In the genomic region with DNA sequence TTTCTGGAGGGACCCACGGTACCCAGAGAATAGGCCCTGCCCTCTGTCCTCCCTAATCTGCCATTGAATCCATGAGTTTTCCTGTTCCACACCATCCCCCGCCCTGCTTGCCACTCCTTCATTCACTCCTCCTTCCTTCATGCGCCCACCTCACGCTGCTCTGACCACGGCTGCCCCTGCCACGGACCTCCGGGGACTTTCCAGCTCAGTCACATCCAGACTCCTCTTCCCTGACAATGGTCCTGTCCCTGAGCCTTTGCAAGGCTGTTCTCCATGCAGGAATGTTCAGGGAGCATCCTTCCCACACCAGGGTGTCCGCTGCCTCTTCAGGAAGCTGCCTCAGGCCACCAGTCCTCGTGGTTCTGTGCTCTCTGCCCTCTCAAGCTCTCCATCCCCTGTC, we compare ENCODE assay signal across 22 cellular contexts. TPM values are rescaled to one million over a fixed set of nuclear protein-coding genes. Genes with fewer than 3 reads are reported as not detected.
DNase-seq lines count a peak whose midpoint lies in the region; TF ChIP-seq lines count a peak whose summit lies in the region.
"Had no signal": no experiment of that assay in that cellular context is flagged by ENCODE, and none has a peak within 500 bp of the region (broad histone marks: within the 10 kb centered on the region; RNA-seq: fewer than 3 reads in every experiment).

No MANE protein-coding gene starts in this region.

- no peak overlapping the region for H4K8ac ChIP-seq in H9 (replicated peaks; ENCODE audit: insufficient read length, low read depth, low read length)
- no peak overlapping the region for H4K8ac ChIP-seq in neuronal stem cell (ENCODE audit: low read depth, low read length)

- no peaks in the 10 kb centered on the region for H3K23me2 ChIP-seq in H9 (ENCODE audit: insufficient read length, low read depth, low read length, poor library complexity, severe bottlenecking)

- H3K23ac ChIP-seq in H9 (ENCODE audit: insufficient read length, low read depth, low read length) = no peak overlapping the region
- peak overlapping the region; percentile 58 for H3K23ac ChIP-seq in neuronal stem cell (ENCODE audit: low read depth, low read length, poor library complexity)

- H3K18ac ChIP-seq in H9 (ENCODE audit: insufficient read length, low read depth, low read length) = no peak overlapping the region
- peak overlapping the region; percentile 60 for H3K18ac ChIP-seq in neuronal stem cell (ENCODE audit: low read length)

- no peaks in the 10 kb centered on the region for H3K36me3 Mint-ChIP-seq in CD14-positive monocyte
- H3K36me3 Mint-ChIP-seq in H9 (ENCODE audit: insufficient read depth in 1 of 3, low read depth in 3 of 3) = no peaks in the 10 kb centered on the region
- H3K36me3 Mint-ChIP-seq in endothelial cell (ENCODE audit: low read depth, unreplicated experiment) = peaks cover 23% of the 10 kb centered on the region
- H3K36me3 Mint-ChIP-seq: CD8-positive, alpha-beta memory T cell had no signal

- H3K27me3 ChIP-seq in H9 (ENCODE audit: insufficient read depth, low read length) (no peaks in the 10 kb centered on the region), neuronal stem cell (ENCODE audit: control insufficient read depth in 3 of 3, insufficient read depth in 3 of 3, low read depth in 1 of 3, low read length in 3 of 3) (peaks cover 0 to 21% (median 0%) of the 10 kb centered on the region in 3 experiments)
- H3K27me3 ChIP-seq: BLaER1 had no signal

- no peak for TF ChIP-seq CTCF in CD14-positive monocyte (IDR thresholded peaks at IDR 0.05)
- TF ChIP-seq CTCF in H9 (conservative IDR thresholded peaks at IDR 0.05) = no peak
- no peak for TF ChIP-seq CTCF in endothelial cell (IDR thresholded peaks at IDR 0.05; ENCODE audit: unreplicated experiment)

- no peak overlapping the region for H2BK15ac ChIP-seq in H9 (ENCODE audit: low read depth, low read length)
- H2BK15ac ChIP-seq in neuronal stem cell (ENCODE audit: low read length) = peak overlapping the region; percentile 11

- peak overlapping the region; percentile 45; the same call in 1 of the 2 replicates for H3K14ac ChIP-seq in H9 (ENCODE audit: insufficient read depth, low read length)
- no peak overlapping the region for H3K14ac ChIP-seq in neuronal stem cell (ENCODE audit: low read length)

- no peak overlapping the region for H2AFZ ChIP-seq in H9 (ENCODE audit: low read length)
- H2AFZ ChIP-seq in neuronal stem cell (ENCODE audit: low read length) = no peak overlapping the region

- H4K5ac ChIP-seq in H9 (ENCODE audit: insufficient read length, low read depth, low read length) = no peak overlapping the region

- peaks cover 0 to 13% (median 9%) of the 10 kb centered on the region in 3 donors for H3K27me3 Mint-ChIP-seq in CD14-positive monocyte (ENCODE audit: low read depth in 3 of 3)
- peaks cover 23% of the 10 kb centered on the region for H3K27me3 Mint-ChIP-seq in H9 (ENCODE audit: low read depth)
- peaks cover 9% of the 10 kb centered on the region for H3K27me3 Mint-ChIP-seq in endothelial cell (ENCODE audit: unreplicated experiment)

- no peak overlapping the region for H2BK120ac ChIP-seq in H9 (ENCODE audit: low read depth, low read length, poor library complexity, severe bottlenecking)
- H2BK120ac ChIP-seq in neuronal stem cell (ENCODE audit: low read depth, low read length) = peak overlapping the region; percentile 81

- no peak overlapping the region for H2BK12ac ChIP-seq in H9 (ENCODE audit: insufficient read length, low read depth, low read length)
- H2BK12ac ChIP-seq in neuronal stem cell (ENCODE audit: low read length) = no peak overlapping the region

- H3K56ac ChIP-seq in H9 (ENCODE audit: insufficient read length, low read depth, low read length) = no peak overlapping the region

- no peak overlapping the region for H4K91ac ChIP-seq in H9 (ENCODE audit: insufficient read length, low read depth, low read length)
- no peak overlapping the region for H4K91ac ChIP-seq in neuronal stem cell (ENCODE audit: low read depth, low read length, poor library complexity)

- peak; percentile 15 for DNase-seq in CD14-positive monocyte (ENCODE audit: low spot score)
- peak; percentile 37 for DNase-seq in H9
- no peak for DNase-seq in endothelial cell (ENCODE audit: low spot score)
- no peak for DNase-seq in neuronal stem cell (ENCODE audit: low spot score)
- DNase-seq in HUDEP-2 (lab: John Stamatoyannopoulos, UW; ENCODE audit: unreplicated experiment in 76 of 76) = no peak
- DNase-seq in A172 (ENCODE audit: low spot score) = no peak
- no peak for DNase-seq in NCI-H748 (lab: John Stamatoyannopoulos, UW; ENCODE audit: unreplicated experiment)
- DNase-seq: CD8-positive, alpha-beta memory T cell; DMS53; EL; GOT3; KBM-7; NCI-H1105; NCI-H2081 treated with DMSO at 0.1 percent for 48 hours; NCI-H510A; NCI-H774; RPMI8226; SHP77 treated with DMSO at 0.1 percent for 48 hours had no signal

- H2AK5ac ChIP-seq in H9 (ENCODE audit: insufficient read length, low read length) (no peak overlapping the region), neuronal stem cell (ENCODE audit: low read depth, low read length) (no peak overlapping the region)

- H3K27ac ChIP-seq in H9 (ENCODE audit: insufficient read length, low read depth, low read length) (no peak overlapping the region), neuronal stem cell (replicated peaks; ENCODE audit: low read length) (no peak overlapping the region)
- H3K27ac ChIP-seq: BLaER1 had no signal

- H3K27ac Mint-ChIP-seq in CD14-positive monocyte = peak overlapping the region in 1 of 7 donors; percentile 4
- peak overlapping the region in 1 of 3 experiments; percentile 27; a peak in 2 of 7 replicates for H3K27ac Mint-ChIP-seq in H9
- H3K27ac Mint-ChIP-seq in endothelial cell (ENCODE audit: unreplicated experiment) = peak overlapping the region; percentile 41
- H3K27ac Mint-ChIP-seq: CD8-positive, alpha-beta memory T cell had no signal

- H3K79me1 ChIP-seq in H9 (ENCODE audit: insufficient read depth, low read depth, low read length, poor library complexity, severe bottlenecking) (no peaks in the 10 kb centered on the region), neuronal stem cell (ENCODE audit: low read depth, low read length) (no peaks in the 10 kb centered on the region)

- no CpG with 5 or more reads among the region's 9 CpGs for WGBS in H9 (ENCODE audit: extremely low coverage, insufficient read length, low lambda C conversion rate)
- no CpG with 5 or more reads among the region's 9 CpGs for WGBS in neuronal stem cell (ENCODE audit: extremely low coverage in 2 of 2, insufficient read length in 2 of 2, insufficient replicate concordance in 1 of 2), 2 donors

- H3K79me2 ChIP-seq in H9 (ENCODE audit: insufficient read depth, low read length) = no peaks in the 10 kb centered on the region

- H4K20me1 ChIP-seq in H9 (ENCODE audit: control insufficient read depth, insufficient read depth, insufficient read length) = no peaks in the 10 kb centered on the region
- H4K20me1 ChIP-seq: BLaER1 had no signal

- intact Hi-C loops in CD14-positive monocyte (cut with micrococcal nuclease) = no loop called here

- H3K4me2 ChIP-seq in H9 (ENCODE audit: insufficient read depth, insufficient read length, low read length) (no peak overlapping the region), neuronal stem cell (ENCODE audit: insufficient read depth, low read length, poor library complexity, severe bottlenecking) (no peak overlapping the region)
- H3K4me2 ChIP-seq: BLaER1 had no signal

- H2BK5ac ChIP-seq in H9 (ENCODE audit: insufficient read length, low read length) (no peak overlapping the region), neuronal stem cell (ENCODE audit: low read length) (no peak overlapping the region)

- H3K9me3 ChIP-seq in H9 (ENCODE audit: control insufficient read depth, low read depth, low read length) (no peaks in the 10 kb centered on the region), neuronal stem cell (replicated peaks in 1 of 2; ENCODE audit: control insufficient read depth in 2 of 2, insufficient read depth in 1 of 2, low read depth in 1 of 2, low read length in 2 of 2) (peaks cover 0 to 3% of the 10 kb centered on the region in 2 donors)
- H3K9me3 ChIP-seq: BLaER1 had no signal

- no peaks in the 10 kb centered on the region for H3K36me3 ChIP-seq in neuronal stem cell (replicated peaks in 1 of 2; ENCODE audit: control insufficient read depth in 2 of 2, insufficient read depth in 2 of 2, low read length in 2 of 2)
- H3K36me3 ChIP-seq: BLaER1 had no signal

- H3K4me1 ChIP-seq in H9 (ENCODE audit: insufficient read depth, low read length) = peaks cover 2% of the 10 kb centered on the region; the same call in 1 of the 2 replicates
- H3K4me1 ChIP-seq in neuronal stem cell (ENCODE audit: control insufficient read depth in 2 of 2, insufficient read depth in 1 of 2, low read depth in 1 of 2, low read length in 2 of 2) = peaks cover 4 to 8% of the 10 kb centered on the region in 2 donors

- no peak overlapping the region for H2BK20ac ChIP-seq in H9 (ENCODE audit: low read depth, low read length, poor library complexity, severe bottlenecking)

- H3K9ac ChIP-seq in H9 (ENCODE audit: extremely low read depth, insufficient read length, low read length) (no peak overlapping the region), neuronal stem cell (ENCODE audit: low read depth, low read length, poor library complexity) (peak overlapping the region; percentile 52)
- H3K9ac ChIP-seq: BLaER1 had no signal

- no peak overlapping the region for H3K4me3 ChIP-seq in neuronal stem cell (ENCODE audit: low read length in 2 of 2)
- H3K4me3 ChIP-seq: BLaER1 had no signal

- peaks cover 0 to 2% (median 0%) of the 10 kb centered on the region in 7 donors for H3K9me3 Mint-ChIP-seq in CD14-positive monocyte
- no peaks in the 10 kb centered on the region; a peak in 1 of 5 replicates for H3K9me3 Mint-ChIP-seq in H9
- no peaks in the 10 kb centered on the region for H3K9me3 Mint-ChIP-seq in endothelial cell (ENCODE audit: unreplicated experiment)
- H3K9me3 Mint-ChIP-seq: CD8-positive, alpha-beta memory T cell had no signal

- H3K4me3 Mint-ChIP-seq in CD14-positive monocyte (no peak overlapping the region), H9 (peak overlapping the region in 1 of 2 experiments; percentile 6; a peak in 1 of 5 replicates), endothelial cell (ENCODE audit: unreplicated experiment) (no peak overlapping the region)

- no peak overlapping the region for H3T11ph ChIP-seq in H9 (ENCODE audit: low read length)

- no peak overlapping the region for H3K4ac ChIP-seq in H9 (ENCODE audit: low read depth, low read length)
- H3K4ac ChIP-seq in neuronal stem cell (ENCODE audit: low read length) = no peak overlapping the region

- H3K4me1 Mint-ChIP-seq in CD14-positive monocyte (no peaks in the 10 kb centered on the region), H9 (peaks cover 13 to 18% of the 10 kb centered on the region in 2 experiments), endothelial cell (ENCODE audit: unreplicated experiment) (peaks cover 32% of the 10 kb centered on the region)
- H3K4me1 Mint-ChIP-seq: CD8-positive, alpha-beta memory T cell had no signal

RNA-seq across cellular contexts. Expression of gene GLP1R, which starts 25.9 kb away (rescaled TPM):
- polyA plus RNA-seq in CD14-positive monocyte = not detected
- total RNA-seq in H9 (2021) = 0.85 and 1.0 TPM in 2 replicates
- total RNA-seq in endothelial cell (ENCODE audit: unreplicated experiment) = 42.5 TPM
- 0.92 TPM for polyA plus RNA-seq in neuronal stem cell (2013, experiment 1 of 2)
- 0.86 TPM for polyA plus RNA-seq in neuronal stem cell (2013, experiment 2 of 2)
- not detected in 2 replicates for total RNA-seq in A172 (2014; rRNA removed; shearing (Covaris generic))
- total RNA-seq: A673; CD8-positive, alpha-beta memory T cell; HepG2; OCI-LY7 had no signal
- polyA plus RNA-seq: CD8-positive, alpha-beta memory T cell; HepG2 had no signal

RNA-seq across cellular contexts. Expression of gene SAYSD1, which starts 40.5 kb away (rescaled TPM):
- 10 to 100 TPM; 12.0 to 15.5 TPM for polyA plus RNA-seq in CD14-positive monocyte
- total RNA-seq in H9 (2021) (9.4 and 9.6 TPM in 2 replicates), endothelial cell (ENCODE audit: unreplicated experiment) (10.8 TPM)
- 11.2 TPM for polyA plus RNA-seq in neuronal stem cell (2013, experiment 1 of 2)
- polyA plus RNA-seq in neuronal stem cell (2013, experiment 2 of 2) = 11.0 TPM
- 7.4 and 8.1 TPM in 2 replicates for total RNA-seq in A172 (2014; rRNA removed; shearing (Covaris generic))

Comparison
In these comparisons a context has a peak if more than half of its experiments do, and no peak if none do; other contexts are left out.
1. DNase-seq: peak in CD14-positive monocyte (single experiment) and H9 (single experiment); none in endothelial cell (single experiment), neuronal stem cell (single experiment), HUDEP-2 (0 of 76), A172 (single experiment) and NCI-H748 (single experiment).
2. RNA of gene GLP1R, which starts 25.9 kb away (total RNA-seq): 42.5 TPM in endothelial cell (single experiment); 0.85 to 1.0 TPM in H9 and not detected in A172; every median in the first group is over 10 times any median in the second.